23 cellular contexts compared by ENCODE assay signal in genomic region chr12:68833508-68833907, GRCh38.
"Had no signal": no experiment of that assay in that cellular context is flagged by ENCODE, and none has a peak within 500 bp of the region (broad histone marks: within the 10 kb centered on the region; RNA-seq: fewer than 3 reads in every experiment).

No MANE protein-coding gene starts in this region.

- H3K4me1 ChIP-seq: foreskin keratinocyte, left lung, prostate gland, right atrium auricular region, sigmoid colon had no signal

- DNase-seq: effector memory CD4-positive, alpha-beta T cell; foreskin keratinocyte; heart left ventricle; kidney; left lung; mesendoderm; midbrain; naive thymus-derived CD4-positive, alpha-beta T cell; nephron progenitor cell; nucleus accumbens; sigmoid colon; stimulated activated CD4-positive, alpha-beta T cell treated with anti-CD3 and anti-CD28 coated beads, Interleukin-2, amount 100 ng/mL, for 24 hours; stimulated activated CD4-positive, alpha-beta T cell treated with anti-CD3 and anti-CD28 coated beads, Interleukin-4, amount 100 ng/mL, for 24 hours; stimulated activated naive CD4-positive, alpha-beta T cell treated with Interleukin-2 at 50 U/mL for 16 hours; stomach; thyroid gland; trophoblast cell had no signal

- H3K9me3 Mint-ChIP-seq: naive thymus-derived CD4-positive, alpha-beta T cell; nephron progenitor cell; stimulated activated effector memory CD8-positive, alpha-beta T cell treated with anti-CD3 and anti-CD28 coated beads, Interleukin-12 subunit alpha, Interleukin-12 subunit beta, amount 100 ng/mL, for 72 hours had no signal

- H3K27ac ChIP-seq: esophagus muscularis mucosa, foreskin keratinocyte, gastroesophageal sphincter, heart left ventricle, hepatocyte, left lung, prostate gland, right atrium auricular region, sigmoid colon, stomach, thyroid gland had no signal

- H3K27me3 Mint-ChIP-seq: naive thymus-derived CD4-positive, alpha-beta T cell had no signal

- H3K36me3 ChIP-seq: prostate gland had no signal

- ATAC-seq: foreskin keratinocyte; gastroesophageal sphincter; heart left ventricle; left lung; naive thymus-derived CD4-positive, alpha-beta T cell; stimulated activated effector memory CD8-positive, alpha-beta T cell treated with anti-CD3 and anti-CD28 coated beads, Interleukin-12 subunit alpha, Interleukin-12 subunit beta, amount 100 ng/mL, for 72 hours had no signal

- H3K4me3 Mint-ChIP-seq: naive thymus-derived CD4-positive, alpha-beta T cell; nephron progenitor cell; stimulated activated effector memory CD8-positive, alpha-beta T cell treated with anti-CD3 and anti-CD28 coated beads, Interleukin-12 subunit alpha, Interleukin-12 subunit beta, amount 100 ng/mL, for 72 hours had no signal

- H3K27ac Mint-ChIP-seq: naive thymus-derived CD4-positive, alpha-beta T cell; nephron progenitor cell; stimulated activated effector memory CD8-positive, alpha-beta T cell treated with anti-CD3 and anti-CD28 coated beads, Interleukin-12 subunit alpha, Interleukin-12 subunit beta, amount 100 ng/mL, for 72 hours had no signal

- H3K4me3 ChIP-seq: esophagus muscularis mucosa, gastroesophageal sphincter, heart left ventricle, hepatocyte, left lung, prostate gland, right atrium auricular region, sigmoid colon, stomach, thyroid gland had no signal

- H3K27me3 ChIP-seq: esophagus muscularis mucosa, foreskin keratinocyte, gastroesophageal sphincter, heart left ventricle, hepatocyte, left lung, right atrium auricular region, sigmoid colon, stomach, thyroid gland had no signal

- H3K4me2 ChIP-seq: hepatocyte had no signal

- H3K9me3 ChIP-seq: esophagus muscularis mucosa, gastroesophageal sphincter, heart left ventricle, left lung, prostate gland, right atrium auricular region, sigmoid colon, stomach, thyroid gland had no signal

- H2AFZ ChIP-seq: hepatocyte had no signal
